1 cellular context compared by ENCODE assay signal in the genomic region with DNA sequence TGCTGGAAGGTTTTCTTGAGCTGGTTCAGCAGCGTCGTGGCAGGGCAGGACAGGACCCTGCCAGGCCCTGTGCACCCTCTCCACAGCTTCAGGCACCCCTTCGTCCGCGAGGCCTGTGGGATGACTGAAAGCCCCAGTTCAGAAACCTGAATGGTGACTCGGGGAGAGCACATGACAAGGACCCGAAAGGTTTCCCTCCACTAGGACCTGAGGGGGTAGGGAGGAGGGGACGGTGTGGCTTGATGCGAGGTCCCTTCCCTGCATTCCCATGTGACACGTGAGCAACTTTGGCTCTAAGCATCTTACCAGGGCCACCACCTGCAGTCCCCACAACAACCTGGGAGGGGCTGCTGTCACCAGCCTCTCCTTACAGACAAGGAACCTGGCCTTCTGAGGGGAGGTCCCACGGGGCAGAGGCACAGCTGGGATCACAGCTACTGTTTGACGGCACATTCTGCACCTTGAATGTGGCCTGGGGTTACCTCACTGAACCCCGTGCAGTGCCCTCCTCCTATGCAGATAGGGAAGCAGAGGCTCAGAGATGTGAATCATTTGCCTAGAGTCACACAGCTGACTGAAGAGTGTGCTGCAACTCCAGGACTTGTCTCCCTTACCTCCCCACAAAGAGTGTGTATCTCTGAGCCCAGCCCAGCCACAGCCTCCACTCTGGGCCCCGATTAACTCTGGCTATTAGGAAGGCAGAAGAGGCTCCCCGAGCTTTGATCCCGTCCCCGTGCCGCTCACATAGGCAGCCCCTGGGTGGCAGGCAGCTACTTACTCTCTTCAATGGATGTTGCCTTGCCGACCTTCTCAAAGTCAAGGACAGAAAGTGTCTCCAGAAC.
A peak's percentile ranks its signal among the peaks of the same experiment; 100 is the strongest.
TF ChIP-seq lines count a peak whose summit lies in the region.

No MANE protein-coding gene starts in this region.

TF ChIP-seq in K562, 482 proteins besides CTCF, POLR2A, EP300 and RAD21 (continues in another document):
- peak; percentile 14 for TF ChIP-seq RBM22 (IDR thresholded peaks at IDR 0.05; ENCODE audit: low read depth, low read length, poor library complexity, severe bottlenecking)
- TF ChIP-seq HDAC1 (IDR thresholded peaks at IDR 0.05): no peak
- TF ChIP-seq ZKSCAN1 (IDR thresholded peaks at IDR 0.05; ENCODE audit: low read depth, low read length): no peak
- TF ChIP-seq FOXP1 (CRISPR knock-in tag; IDR thresholded peaks at IDR 0.05): no peak
- TF ChIP-seq, protein P1, sequence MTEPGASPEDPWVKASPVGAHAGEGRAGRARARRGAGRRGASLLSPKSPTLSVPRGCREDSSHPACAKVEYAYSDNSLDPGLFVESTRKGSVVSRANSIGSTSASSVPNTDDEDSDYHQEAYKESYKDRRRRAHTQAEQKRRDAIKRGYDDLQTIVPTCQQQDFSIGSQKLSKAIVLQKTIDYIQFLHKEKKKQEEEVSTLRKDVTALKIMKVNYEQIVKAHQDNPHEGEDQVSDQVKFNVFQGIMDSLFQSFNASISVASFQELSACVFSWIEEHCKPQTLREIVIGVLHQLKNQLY (CRISPR knock-in tag; conservative IDR thresholded peaks at IDR 0.05): no peak
- TF ChIP-seq CREM (IDR thresholded peaks at IDR 0.05; ENCODE audit: low read depth): no peak
- TF ChIP-seq HNRNPK (IDR thresholded peaks at IDR 0.05; ENCODE audit: low read depth, low read length, poor library complexity, severe bottlenecking): no peak
- TF ChIP-seq ZNF239 (CRISPR knock-in tag; IDR thresholded peaks at IDR 0.05): no peak
- TF ChIP-seq ZNF232 (CRISPR knock-in tag; IDR thresholded peaks at IDR 0.05): no peak
- no peak for TF ChIP-seq LEF1 (IDR thresholded peaks at IDR 0.05)
- TF ChIP-seq, protein P2, sequence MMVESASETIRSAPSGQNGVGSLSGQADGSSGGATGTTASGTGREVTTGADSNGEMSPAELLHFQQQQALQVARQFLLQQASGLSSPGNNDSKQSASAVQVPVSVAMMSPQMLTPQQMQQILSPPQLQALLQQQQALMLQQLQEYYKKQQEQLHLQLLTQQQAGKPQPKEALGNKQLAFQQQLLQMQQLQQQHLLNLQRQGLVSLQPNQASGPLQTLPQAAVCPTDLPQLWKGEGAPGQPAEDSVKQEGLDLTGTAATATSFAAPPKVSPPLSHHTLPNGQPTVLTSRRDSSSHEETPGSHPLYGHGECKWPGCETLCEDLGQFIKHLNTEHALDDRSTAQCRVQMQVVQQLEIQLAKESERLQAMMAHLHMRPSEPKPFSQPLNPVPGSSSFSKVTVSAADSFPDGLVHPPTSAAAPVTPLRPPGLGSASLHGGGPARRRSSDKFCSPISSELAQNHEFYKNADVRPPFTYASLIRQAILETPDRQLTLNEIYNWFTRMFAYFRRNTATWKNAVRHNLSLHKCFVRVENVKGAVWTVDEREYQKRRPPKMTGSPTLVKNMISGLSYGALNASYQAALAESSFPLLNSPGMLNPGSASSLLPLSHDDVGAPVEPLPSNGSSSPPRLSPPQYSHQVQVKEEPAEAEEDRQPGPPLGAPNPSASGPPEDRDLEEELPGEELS (CRISPR knock-in tag; IDR thresholded peaks at IDR 0.05; ENCODE audit: borderline replicate concordance): no peak
- no peak for TF ChIP-seq NR1H2 (CRISPR knock-in tag; IDR thresholded peaks at IDR 0.05)
- no peak for TF ChIP-seq LCOR (CRISPR knock-in tag; IDR thresholded peaks at IDR 0.05)
- TF ChIP-seq SMARCC2 (IDR thresholded peaks at IDR 0.05; ENCODE audit: low read depth): no peak
- TF ChIP-seq GABPB1 (CRISPR knock-in tag; IDR thresholded peaks at IDR 0.05): no peak
- no peak for TF ChIP-seq ZSCAN32 (CRISPR knock-in tag; IDR thresholded peaks at IDR 0.05)
- no peak for TF ChIP-seq TEAD2 (tag; IDR thresholded peaks at IDR 0.05)
- TF ChIP-seq, protein P3, sequence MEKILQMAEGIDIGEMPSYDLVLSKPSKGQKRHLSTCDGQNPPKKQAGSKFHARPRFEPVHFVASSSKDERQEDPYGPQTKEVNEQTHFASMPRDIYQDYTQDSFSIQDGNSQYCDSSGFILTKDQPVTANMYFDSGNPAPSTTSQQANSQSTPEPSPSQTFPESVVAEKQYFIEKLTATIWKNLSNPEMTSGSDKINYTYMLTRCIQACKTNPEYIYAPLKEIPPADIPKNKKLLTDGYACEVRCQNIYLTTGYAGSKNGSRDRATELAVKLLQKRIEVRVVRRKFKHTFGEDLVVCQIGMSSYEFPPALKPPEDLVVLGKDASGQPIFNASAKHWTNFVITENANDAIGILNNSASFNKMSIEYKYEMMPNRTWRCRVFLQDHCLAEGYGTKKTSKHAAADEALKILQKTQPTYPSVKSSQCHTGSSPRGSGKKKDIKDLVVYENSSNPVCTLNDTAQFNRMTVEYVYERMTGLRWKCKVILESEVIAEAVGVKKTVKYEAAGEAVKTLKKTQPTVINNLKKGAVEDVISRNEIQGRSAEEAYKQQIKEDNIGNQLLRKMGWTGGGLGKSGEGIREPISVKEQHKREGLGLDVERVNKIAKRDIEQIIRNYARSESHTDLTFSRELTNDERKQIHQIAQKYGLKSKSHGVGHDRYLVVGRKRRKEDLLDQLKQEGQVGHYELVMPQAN (IDR thresholded peaks at IDR 0.05; ENCODE audit: borderline replicate concordance): no peak
- TF ChIP-seq SNRNP70 (optimal IDR thresholded peaks at IDR 0.05; ENCODE audit: low read depth, low read length): peak; percentile 32
- no peak for TF ChIP-seq CEBPG (CRISPR knock-in tag; IDR thresholded peaks at IDR 0.05)
- TF ChIP-seq CEBPG (tag; conservative IDR thresholded peaks at IDR 0.05 in 1 of 2, IDR thresholded peaks at IDR 0.05 in 1 of 2): no peak
- peak; percentile 62 for TF ChIP-seq POLR2G (IDR thresholded peaks at IDR 0.05; ENCODE audit: low read depth, low read length)
- TF ChIP-seq POLR2AphosphoS2 (IDR thresholded peaks at IDR 0.05; ENCODE audit: low read length): peak; percentile 74; the same call in 1 of the 2 replicates
- no peak for TF ChIP-seq XRCC3 (IDR thresholded peaks at IDR 0.05)
- TF ChIP-seq, protein P4, sequence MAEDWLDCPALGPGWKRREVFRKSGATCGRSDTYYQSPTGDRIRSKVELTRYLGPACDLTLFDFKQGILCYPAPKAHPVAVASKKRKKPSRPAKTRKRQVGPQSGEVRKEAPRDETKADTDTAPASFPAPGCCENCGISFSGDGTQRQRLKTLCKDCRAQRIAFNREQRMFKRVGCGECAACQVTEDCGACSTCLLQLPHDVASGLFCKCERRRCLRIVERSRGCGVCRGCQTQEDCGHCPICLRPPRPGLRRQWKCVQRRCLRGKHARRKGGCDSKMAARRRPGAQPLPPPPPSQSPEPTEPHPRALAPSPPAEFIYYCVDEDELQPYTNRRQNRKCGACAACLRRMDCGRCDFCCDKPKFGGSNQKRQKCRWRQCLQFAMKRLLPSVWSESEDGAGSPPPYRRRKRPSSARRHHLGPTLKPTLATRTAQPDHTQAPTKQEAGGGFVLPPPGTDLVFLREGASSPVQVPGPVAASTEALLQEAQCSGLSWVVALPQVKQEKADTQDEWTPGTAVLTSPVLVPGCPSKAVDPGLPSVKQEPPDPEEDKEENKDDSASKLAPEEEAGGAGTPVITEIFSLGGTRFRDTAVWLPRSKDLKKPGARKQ (CRISPR knock-in tag; IDR thresholded peaks at IDR 0.05): no peak
- no peak for TF ChIP-seq CREB1 (IDR thresholded peaks at IDR 0.05)
- no peak for TF ChIP-seq CREB1 (CRISPR knock-in tag; IDR thresholded peaks at IDR 0.05)
- TF ChIP-seq PURB (CRISPR knock-in tag; IDR thresholded peaks at IDR 0.05; ENCODE audit: low read depth): no peak
- 0 out of 2 replicates have a peak, but pooled peaks have one; percentile 14 for TF ChIP-seq CBX1 (IDR thresholded peaks at IDR 0.05; ENCODE audit: low read depth)
- no peak for TF ChIP-seq CREBBP (IDR thresholded peaks at IDR 0.05; ENCODE audit: low read depth, low read length)
- TF ChIP-seq GTF2A2 (tag; IDR thresholded peaks at IDR 0.05): no peak
- no peak for TF ChIP-seq NUFIP1 (IDR thresholded peaks at IDR 0.05; ENCODE audit: partially characterized antibody)
- TF ChIP-seq CBX2 (IDR thresholded peaks at IDR 0.05; ENCODE audit: insufficient read depth, low read length, poor library complexity, severe bottlenecking): no peak
- TF ChIP-seq, protein P5, sequence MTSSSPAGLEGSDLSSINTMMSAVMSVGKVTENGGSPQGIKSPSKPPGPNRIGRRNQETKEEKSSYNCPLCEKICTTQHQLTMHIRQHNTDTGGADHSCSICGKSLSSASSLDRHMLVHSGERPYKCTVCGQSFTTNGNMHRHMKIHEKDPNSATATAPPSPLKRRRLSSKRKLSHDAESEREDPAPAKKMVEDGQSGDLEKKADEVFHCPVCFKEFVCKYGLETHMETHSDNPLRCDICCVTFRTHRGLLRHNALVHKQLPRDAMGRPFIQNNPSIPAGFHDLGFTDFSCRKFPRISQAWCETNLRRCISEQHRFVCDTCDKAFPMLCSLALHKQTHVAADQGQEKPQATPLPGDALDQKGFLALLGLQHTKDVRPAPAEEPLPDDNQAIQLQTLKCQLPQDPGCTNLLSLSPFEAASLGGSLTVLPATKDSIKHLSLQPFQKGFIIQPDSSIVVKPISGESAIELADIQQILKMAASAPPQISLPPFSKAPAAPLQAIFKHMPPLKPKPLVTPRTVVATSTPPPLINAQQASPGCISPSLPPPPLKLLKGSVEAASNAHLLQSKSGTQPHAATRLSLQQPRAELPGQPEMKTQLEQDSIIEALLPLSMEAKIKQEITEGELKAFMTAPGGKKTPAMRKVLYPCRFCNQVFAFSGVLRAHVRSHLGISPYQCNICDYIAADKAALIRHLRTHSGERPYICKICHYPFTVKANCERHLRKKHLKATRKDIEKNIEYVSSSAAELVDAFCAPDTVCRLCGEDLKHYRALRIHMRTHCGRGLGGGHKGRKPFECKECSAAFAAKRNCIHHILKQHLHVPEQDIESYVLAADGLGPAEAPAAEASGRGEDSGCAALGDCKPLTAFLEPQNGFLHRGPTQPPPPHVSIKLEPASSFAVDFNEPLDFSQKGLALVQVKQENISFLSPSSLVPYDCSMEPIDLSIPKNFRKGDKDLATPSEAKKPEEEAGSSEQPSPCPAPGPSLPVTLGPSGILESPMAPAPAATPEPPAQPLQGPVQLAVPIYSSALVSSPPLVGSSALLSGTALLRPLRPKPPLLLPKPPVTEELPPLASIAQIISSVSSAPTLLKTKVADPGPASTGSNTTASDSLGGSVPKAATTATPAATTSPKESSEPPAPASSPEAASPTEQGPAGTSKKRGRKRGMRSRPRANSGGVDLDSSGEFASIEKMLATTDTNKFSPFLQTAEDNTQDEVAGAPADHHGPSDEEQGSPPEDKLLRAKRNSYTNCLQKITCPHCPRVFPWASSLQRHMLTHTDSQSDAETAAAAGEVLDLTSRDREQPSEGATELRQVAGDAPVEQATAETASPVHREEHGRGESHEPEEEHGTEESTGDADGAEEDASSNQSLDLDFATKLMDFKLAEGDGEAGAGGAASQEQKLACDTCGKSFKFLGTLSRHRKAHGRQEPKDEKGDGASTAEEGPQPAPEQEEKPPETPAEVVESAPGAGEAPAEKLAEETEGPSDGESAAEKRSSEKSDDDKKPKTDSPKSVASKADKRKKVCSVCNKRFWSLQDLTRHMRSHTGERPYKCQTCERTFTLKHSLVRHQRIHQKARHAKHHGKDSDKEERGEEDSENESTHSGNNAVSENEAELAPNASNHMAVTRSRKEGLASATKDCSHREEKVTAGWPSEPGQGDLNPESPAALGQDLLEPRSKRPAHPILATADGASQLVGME (CRISPR knock-in tag; IDR thresholded peaks at IDR 0.05): no peak
- TF ChIP-seq RFX7 (CRISPR knock-in tag; IDR thresholded peaks at IDR 0.05): no peak
- TF ChIP-seq XRCC5 (IDR thresholded peaks at IDR 0.05; ENCODE audit: low read depth, low read length): no peak
- TF ChIP-seq EWSR1 (IDR thresholded peaks at IDR 0.05; ENCODE audit: borderline replicate concordance, low read depth, partially characterized antibody): peak; percentile 9
- TF ChIP-seq, protein P6, sequence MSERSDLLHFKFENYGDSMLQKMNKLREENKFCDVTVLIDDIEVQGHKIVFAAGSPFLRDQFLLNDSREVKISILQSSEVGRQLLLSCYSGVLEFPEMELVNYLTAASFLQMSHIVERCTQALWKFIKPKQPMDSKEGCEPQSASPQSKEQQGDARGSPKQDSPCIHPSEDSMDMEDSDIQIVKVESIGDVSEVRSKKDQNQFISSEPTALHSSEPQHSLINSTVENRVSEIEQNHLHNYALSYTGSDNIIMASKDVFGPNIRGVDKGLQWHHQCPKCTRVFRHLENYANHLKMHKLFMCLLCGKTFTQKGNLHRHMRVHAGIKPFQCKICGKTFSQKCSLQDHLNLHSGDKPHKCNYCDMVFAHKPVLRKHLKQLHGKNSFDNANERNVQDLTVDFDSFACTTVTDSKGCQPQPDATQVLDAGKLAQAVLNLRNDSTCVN (CRISPR knock-in tag; IDR thresholded peaks at IDR 0.05): no peak
